ENCODE assay signal across 11 cellular contexts in the genomic region with DNA sequence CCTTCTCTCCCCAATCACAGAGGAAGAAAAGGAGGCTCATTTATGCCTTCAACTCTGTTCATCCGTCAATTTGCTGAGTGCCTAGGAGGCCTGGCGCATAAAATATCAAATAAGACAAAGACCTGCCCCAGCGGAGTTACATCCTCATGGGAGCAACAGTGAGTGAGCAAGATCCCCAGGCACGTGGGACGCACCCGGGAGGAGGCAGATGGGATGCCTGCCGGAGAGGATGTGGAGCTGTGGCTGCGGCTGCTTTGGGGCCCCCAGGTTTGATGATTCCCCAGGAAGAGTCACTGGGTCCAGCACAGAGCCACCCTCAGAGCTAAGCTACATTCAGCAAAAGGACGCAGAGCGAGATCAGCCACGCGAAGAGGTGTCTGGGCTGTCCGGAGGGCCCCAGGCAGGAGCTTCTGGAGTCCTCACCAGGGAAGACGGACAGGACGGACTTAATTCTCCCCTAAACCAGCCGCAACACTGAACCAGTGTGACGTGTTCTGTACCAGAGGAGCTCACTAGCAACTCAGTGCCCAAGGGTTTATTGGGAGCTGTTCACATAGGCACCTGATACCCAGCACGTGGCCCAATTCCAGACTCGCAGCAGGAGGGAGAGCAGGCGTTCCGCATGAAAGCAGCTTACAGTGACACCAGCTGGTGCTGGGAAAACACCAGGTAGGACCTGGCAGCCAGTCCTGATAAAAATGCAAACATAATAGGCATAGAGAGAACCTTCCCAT. TPM values are rescaled to one million over a fixed set of nuclear protein-coding genes. Genes with fewer than 3 reads are reported as not detected.
DNase-seq lines count a peak whose midpoint lies in the region; ATAC-seq, FAIRE-seq and TF ChIP-seq lines count a peak whose summit lies in the region.
"Had no signal": no experiment of that assay in that cellular context is flagged by ENCODE, and none has a peak within 500 bp of the region (broad histone marks: within the 10 kb centered on the region; RNA-seq: fewer than 3 reads in every experiment).

No MANE protein-coding gene starts in this region.

- no peak overlapping the region for H3K27ac ChIP-seq in PC-9
- H3K27ac ChIP-seq: colonic mucosa had no signal

- H3K9me3 ChIP-seq in PC-9 (ENCODE audit: insufficient read depth, low read depth): no peaks in the 10 kb centered on the region
- H3K9me3 ChIP-seq: colonic mucosa had no signal

- H3K9me2 ChIP-seq in PC-9 (ENCODE audit: insufficient read depth): no peaks in the 10 kb centered on the region

- BruUV-seq in PC-9 (replicated peaks; lab: Mats Ljungman, UMichigan): no TSS peak

- TF ChIP-seq CTCF in PC-9 (conservative IDR thresholded peaks at IDR 0.05): no peak

- POLR2A ChIA-PET in PC-9 (lab: Charles Lee; ENCODE audit: unreplicated experiment): interaction anchor here (0.6 kb wide), 1 partner anchor 50 kb away, joined by 13 read pairs; no protein-coding TSS in a partner anchor

- H3F3A ChIP-seq in PC-9 (ENCODE audit: insufficient read depth, low read depth): no peaks in the 10 kb centered on the region

- no peaks in the 10 kb centered on the region for H3K9me3 Mint-ChIP-seq in activated T-helper 1 cell treated with anti-CD3 and anti-CD28 coated beads, Interleukin-12 subunit alpha, Interleukin-12 subunit beta, Interleukin-2, Interleukin-4 antibody, amounts not matched to agents 30 ng/mL and 10 ng/mL and 1 ng/mL, durations not matched to agents 14 hours and 24 hours and 36 hours
- no peaks in the 10 kb centered on the region for H3K9me3 Mint-ChIP-seq in activated CD4-positive, alpha-beta T cell treated with anti-CD3 and anti-CD28 coated beads, Interleukin-2, amount 10 ng/mL, durations not matched to agents 24 days and 14 days

- H4K20me1 ChIP-seq in PC-9 (ENCODE audit: insufficient read depth): no peaks in the 10 kb centered on the region

- no peaks in the 10 kb centered on the region for H3K36me3 Mint-ChIP-seq in activated T-helper 1 cell treated with anti-CD3 and anti-CD28 coated beads, Interleukin-12 subunit alpha, Interleukin-12 subunit beta, Interleukin-2, Interleukin-4 antibody, amounts not matched to agents 30 ng/mL and 10 ng/mL and 1 ng/mL, durations not matched to agents 14 hours and 24 hours and 36 hours (ENCODE audit: low read depth)
- no peaks in the 10 kb centered on the region for H3K36me3 Mint-ChIP-seq in activated CD4-positive, alpha-beta T cell treated with anti-CD3 and anti-CD28 coated beads, Interleukin-2, amount 10 ng/mL, durations not matched to agents 24 days and 14 days (ENCODE audit: low read depth)

- peaks cover 21% of the 10 kb centered on the region for H3K27me3 Mint-ChIP-seq in activated T-helper 1 cell treated with anti-CD3 and anti-CD28 coated beads, Interleukin-12 subunit alpha, Interleukin-12 subunit beta, Interleukin-2, Interleukin-4 antibody, amounts not matched to agents 30 ng/mL and 10 ng/mL and 1 ng/mL, durations not matched to agents 14 hours and 24 hours and 36 hours (ENCODE audit: insufficient read depth)
- peaks cover 4% of the 10 kb centered on the region for H3K27me3 Mint-ChIP-seq in activated CD4-positive, alpha-beta T cell treated with anti-CD3 and anti-CD28 coated beads, Interleukin-2, amount 10 ng/mL, durations not matched to agents 24 days and 14 days

- H3K27ac Mint-ChIP-seq in activated T-helper 1 cell treated with anti-CD3 and anti-CD28 coated beads, Interleukin-12 subunit alpha, Interleukin-12 subunit beta, Interleukin-2, Interleukin-4 antibody, amounts not matched to agents 30 ng/mL and 10 ng/mL and 1 ng/mL, durations not matched to agents 14 hours and 24 hours and 36 hours: no peak overlapping the region
- H3K27ac Mint-ChIP-seq in activated CD4-positive, alpha-beta T cell treated with anti-CD3 and anti-CD28 coated beads, Interleukin-2, amount 10 ng/mL, durations not matched to agents 24 days and 14 days: no peak overlapping the region

- H3K79me2 ChIP-seq in PC-9 (ENCODE audit: low read depth): no peaks in the 10 kb centered on the region

- no peak overlapping the region for H2AFZ ChIP-seq in PC-9

- H3K4me3 ChIP-seq in PC-9: no peak overlapping the region
- H3K4me3 ChIP-seq: colonic mucosa had no signal

- intact Hi-C loops in PC-9 (cut with micrococcal nuclease; ENCODE audit: unreplicated experiment): no loop called here
- intact Hi-C loops in activated T-helper 1 cell treated with anti-CD3 and anti-CD28 coated beads, Interleukin-12 subunit alpha, Interleukin-12 subunit beta, Interleukin-2, Interleukin-4 antibody, amounts not matched to agents 30 ng/mL and 10 ng/mL and 1 ng/mL, durations not matched to agents 14 hours and 24 hours and 36 hours (cut with micrococcal nuclease): no loop called here
- intact Hi-C loops in activated CD4-positive, alpha-beta T cell treated with anti-CD3 and anti-CD28 coated beads, Interleukin-2, amount 10 ng/mL, durations not matched to agents 24 days and 14 days (cut with micrococcal nuclease): no loop called here

- no peak overlapping the region for H3K4me2 ChIP-seq in PC-9

- H3K4me1 Mint-ChIP-seq in activated T-helper 1 cell treated with anti-CD3 and anti-CD28 coated beads, Interleukin-12 subunit alpha, Interleukin-12 subunit beta, Interleukin-2, Interleukin-4 antibody, amounts not matched to agents 30 ng/mL and 10 ng/mL and 1 ng/mL, durations not matched to agents 14 hours and 24 hours and 36 hours (ENCODE audit: low read depth): peaks cover 6% of the 10 kb centered on the region
- H3K4me1 Mint-ChIP-seq in activated CD4-positive, alpha-beta T cell treated with anti-CD3 and anti-CD28 coated beads, Interleukin-2, amount 10 ng/mL, durations not matched to agents 24 days and 14 days: peaks cover 6% of the 10 kb centered on the region

- peak; percentile 88 for DNase-seq in Caki2 (ENCODE audit: low read depth)
- peak; percentile 88 for DNase-seq in NCI-H1105 treated with DMSO at 0.1 percent for 48 hours (lab: John Stamatoyannopoulos, UW)
- DNase-seq in PC-9: peak; percentile 72 to 74
- peak; percentile 67 for DNase-seq in kidney glomerular epithelial cell (lab: John Stamatoyannopoulos, UW)
- DNase-seq in activated T-helper 1 cell treated with anti-CD3 and anti-CD28 coated beads, Interleukin-12 subunit alpha, Interleukin-12 subunit beta, Interleukin-2, Interleukin-4 antibody, amounts not matched to agents 30 ng/mL and 10 ng/mL and 1 ng/mL, durations not matched to agents 14 hours and 24 hours and 36 hours (ENCODE audit: low spot score): no peak
- no peak for DNase-seq in urothelium cell line (ENCODE audit: low spot score)
- no peak for DNase-seq in activated CD4-positive, alpha-beta T cell treated with anti-CD3 and anti-CD28 coated beads, Interleukin-2, amount 10 ng/mL, durations not matched to agents 24 days and 14 days
- DNase-seq: colonic mucosa, SW 1271 had no signal

- ATAC-seq in HG02970 (IDR thresholded peaks at IDR 0.05; ENCODE audit: low FRiP score, unreplicated experiment): no peak

- CTCF ChIA-PET in PC-9 (lab: Charles Lee): no interaction called here

- in situ Hi-C loops in Caki2 (cut with HindIII; ENCODE audit: low pct_unique_long_range_greater_than_20kb, low sequenced_read_pairs): no loop called here

- no peaks in the 10 kb centered on the region for H3K36me3 ChIP-seq in PC-9 (ENCODE audit: low read depth)
- H3K36me3 ChIP-seq: colonic mucosa had no signal

- H3K4me3 Mint-ChIP-seq in activated T-helper 1 cell treated with anti-CD3 and anti-CD28 coated beads, Interleukin-12 subunit alpha, Interleukin-12 subunit beta, Interleukin-2, Interleukin-4 antibody, amounts not matched to agents 30 ng/mL and 10 ng/mL and 1 ng/mL, durations not matched to agents 14 hours and 24 hours and 36 hours: no peak overlapping the region
- H3K4me3 Mint-ChIP-seq in activated CD4-positive, alpha-beta T cell treated with anti-CD3 and anti-CD28 coated beads, Interleukin-2, amount 10 ng/mL, durations not matched to agents 24 days and 14 days: no peak overlapping the region

- FAIRE-seq in urothelium cell line (lab: Jason Lieb, UNC): no peak

- no peaks in the 10 kb centered on the region for H3K4me1 ChIP-seq in PC-9 (replicated peaks; ENCODE audit: insufficient read depth)
- H3K4me1 ChIP-seq: colonic mucosa had no signal

- peaks cover 5% of the 10 kb centered on the region; the same call in 1 of the 2 replicates for H3K27me3 ChIP-seq in PC-9 (ENCODE audit: insufficient read depth, low read depth)
- H3K27me3 ChIP-seq: colonic mucosa had no signal

RNA-seq across cellular contexts. Expression of a gene that starts 11.2 kb away (rescaled TPM):
- not detected in 2 replicates for total RNA-seq in Caki2 (2014; rRNA removed; shearing (Covaris generic); ENCODE audit: low replicate concordance)
- total RNA-seq in PC-9 (2021): 0.05 and 0.26 TPM in 2 replicates
- 0.13 TPM in 1 of 2 replicates, not detected in the other for total RNA-seq in activated T-helper 1 cell treated with anti-CD3 and anti-CD28 coated beads, Interleukin-12 subunit alpha, Interleukin-12 subunit beta, Interleukin-2, Interleukin-4 antibody, amounts not matched to agents 30 ng/mL and 10 ng/mL and 1 ng/mL, durations not matched to agents 14 hours and 24 hours and 36 hours
- total RNA-seq in activated CD4-positive, alpha-beta T cell treated with anti-CD3 and anti-CD28 coated beads, Interleukin-2, amount 10 ng/mL, durations not matched to agents 24 days and 14 days: not detected in 2 replicates
- total RNA-seq: colonic mucosa, omental fat pad had no signal

RNA-seq across cellular contexts. Expression of a gene that starts 26.1 kb away (rescaled TPM):
- total RNA-seq in Caki2 (2014; rRNA removed; shearing (Covaris generic); ENCODE audit: low replicate concordance): 14.9 and 16.7 TPM in 2 replicates
- 60.9 and 73.2 TPM in 2 replicates for total RNA-seq in PC-9 (2021)
- 35.4 and 35.5 TPM in 2 replicates for total RNA-seq in activated T-helper 1 cell treated with anti-CD3 and anti-CD28 coated beads, Interleukin-12 subunit alpha, Interleukin-12 subunit beta, Interleukin-2, Interleukin-4 antibody, amounts not matched to agents 30 ng/mL and 10 ng/mL and 1 ng/mL, durations not matched to agents 14 hours and 24 hours and 36 hours
- total RNA-seq in activated CD4-positive, alpha-beta T cell treated with anti-CD3 and anti-CD28 coated beads, Interleukin-2, amount 10 ng/mL, durations not matched to agents 24 days and 14 days: 36.8 and 44.9 TPM in 2 replicates

RNA-seq across cellular contexts. Expression of a gene that starts 55.8 kb away (rescaled TPM):
- 81.4 and 81.7 TPM in 2 replicates for total RNA-seq in Caki2 (2014; rRNA removed; shearing (Covaris generic); ENCODE audit: low replicate concordance)
- 357 and 496 TPM in 2 replicates for total RNA-seq in PC-9 (2021)
- 466 and 469 TPM in 2 replicates for total RNA-seq in activated T-helper 1 cell treated with anti-CD3 and anti-CD28 coated beads, Interleukin-12 subunit alpha, Interleukin-12 subunit beta, Interleukin-2, Interleukin-4 antibody, amounts not matched to agents 30 ng/mL and 10 ng/mL and 1 ng/mL, durations not matched to agents 14 hours and 24 hours and 36 hours
- 408 and 410 TPM in 2 replicates for total RNA-seq in activated CD4-positive, alpha-beta T cell treated with anti-CD3 and anti-CD28 coated beads, Interleukin-2, amount 10 ng/mL, durations not matched to agents 24 days and 14 days

Comparison
In these comparisons a context has a peak if more than half of its experiments do, and no peak if none do; other contexts are left out.
1. DNase-seq: peak in Caki2 (single experiment), NCI-H1105 treated with DMSO at 0.1 percent for 48 hours (single experiment), PC-9 (2 of 2) and kidney glomerular epithelial cell (single experiment); none in activated T-helper 1 cell treated with anti-CD3 and anti-CD28 coated beads, Interleukin-12 subunit alpha, Interleukin-12 subunit beta, Interleukin-2, Interleukin-4 antibody, amounts not matched to agents 30 ng/mL and 10 ng/mL and 1 ng/mL, durations not matched to agents 14 hours and 24 hours and 36 hours (single experiment), urothelium cell line (single experiment) and activated CD4-positive, alpha-beta T cell treated with anti-CD3 and anti-CD28 coated beads, Interleukin-2, amount 10 ng/mL, durations not matched to agents 24 days and 14 days (single experiment).